Comparison of ENCODE assay signal across 15 cellular contexts in genomic region chr18:35460719-35461118, GRCh38. TPM values are rescaled to one million over a fixed set of nuclear protein-coding genes. Genes with fewer than 3 reads are reported as not detected.
A peak's percentile ranks its signal among the peaks of the same experiment; 100 is the strongest.
DNase-seq lines count a peak whose midpoint lies in the region; ATAC-seq and TF ChIP-seq lines count a peak whose summit lies in the region.
"Had no signal": no experiment of that assay in that cellular context is flagged by ENCODE, and none has a peak within 500 bp of the region (broad histone marks: within the 10 kb centered on the region; RNA-seq: fewer than 3 reads in every experiment).

No MANE protein-coding gene starts in this region.

- H3K23ac ChIP-seq in IMR-90 (ENCODE audit: low read depth, low read length) (no peak overlapping the region), mesenchymal stem cell (ENCODE audit: low read length in 2 of 2) (no peak overlapping the region)

- H3K18ac ChIP-seq in IMR-90 (ENCODE audit: low read depth, low read length): no peak overlapping the region
- H3K18ac ChIP-seq in mesenchymal stem cell (ENCODE audit: low read depth in 1 of 2, low read length in 2 of 2): no peak overlapping the region

- H3K79me1 ChIP-seq in IMR-90 (ENCODE audit: low read depth in 1 of 2, low read length in 2 of 2): no peaks in the 10 kb centered on the region
- H3K79me1 ChIP-seq in mesenchymal stem cell (replicated peaks; ENCODE audit: low read length, poor library complexity, severe bottlenecking): no peaks in the 10 kb centered on the region

- H3K9me3 ChIP-seq in IMR-90 (ENCODE audit: control insufficient read depth, insufficient read depth, low read length) (no peaks in the 10 kb centered on the region), mesenchymal stem cell (ENCODE audit: control insufficient read depth, low read length) (no peaks in the 10 kb centered on the region)

- no peak overlapping the region for H4K91ac ChIP-seq in IMR-90 (ENCODE audit: insufficient read depth, low read depth, low read length)
- H4K91ac ChIP-seq in mesenchymal stem cell (ENCODE audit: low read length): no peak overlapping the region

- CTCF ChIA-PET in IMR-90 (lab: Yijun Ruan, JAX): no interaction called here

- H2AK5ac ChIP-seq in IMR-90 (ENCODE audit: low read depth, low read length): no peak overlapping the region
- H2AK5ac ChIP-seq in mesenchymal stem cell (ENCODE audit: low read length, severe bottlenecking): no peak overlapping the region

- no peaks in the 10 kb centered on the region for H4K20me1 ChIP-seq in IMR-90 (ENCODE audit: insufficient read depth, low read length)

- TF ChIP-seq POLR2A in IMR-90 (IDR thresholded peaks at IDR 0.05; ENCODE audit: low read depth, low read length) (no peak), erythroblast (IDR thresholded peaks at IDR 0.05; ENCODE audit: low read length) (no peak)

- no peak overlapping the region for H3K56ac ChIP-seq in IMR-90 (ENCODE audit: extremely low read depth, insufficient read depth, low read length)

- H4K5ac ChIP-seq in IMR-90 (ENCODE audit: low read depth, low read length): no peak overlapping the region

- H2AFZ ChIP-seq in ACC112 (ENCODE audit: low read length, unreplicated experiment) (no peak overlapping the region), IMR-90 (replicated peaks; ENCODE audit: low read length, poor library complexity) (no peak overlapping the region), mesenchymal stem cell (ENCODE audit: low read depth, low read length) (no peak overlapping the region)

- H2BK5ac ChIP-seq in IMR-90 (ENCODE audit: low read depth, low read length, poor library complexity, severe bottlenecking): no peak overlapping the region
- H2BK5ac ChIP-seq in mesenchymal stem cell (ENCODE audit: low read depth, low read length, poor library complexity, severe bottlenecking): no peak overlapping the region

- H3K27ac ChIP-seq in ACC112 (ENCODE audit: low read depth, low read length) (peak overlapping the region; percentile 74), IMR-90 (ENCODE audit: insufficient read depth, low read length) (peak overlapping the region; percentile 36; the same call in 1 of the 2 replicates), mesenchymal stem cell (ENCODE audit: low read length, poor library complexity, severe bottlenecking) (no peak overlapping the region)
- H3K27ac ChIP-seq: cardiac muscle cell had no signal

- H3K14ac ChIP-seq in IMR-90 (replicated peaks; ENCODE audit: low read depth, low read length) (no peak overlapping the region), mesenchymal stem cell (ENCODE audit: low read length in 2 of 2) (no peak overlapping the region)

- no TSS peak for BruUV-seq in IMR-90 (replicated peaks; lab: Mats Ljungman, UMichigan)

- H3K4me3 ChIP-seq in ACC112 (ENCODE audit: low read depth, low read length) (no peak overlapping the region), IMR-90 (ENCODE audit: insufficient read depth, low read depth, low read length) (no peak overlapping the region), mesenchymal stem cell (ENCODE audit: insufficient read depth in 1 of 2, low read depth in 1 of 2, low read length in 2 of 2) (no peak overlapping the region)
- H3K4me3 ChIP-seq: cardiac muscle cell, skin epidermis had no signal

- no peak for TF ChIP-seq RAD21 in IMR-90 (IDR thresholded peaks at IDR 0.05; ENCODE audit: low read length)

- no peak overlapping the region for H2AK9ac ChIP-seq in IMR-90 (replicated peaks; ENCODE audit: low read depth, low read length, poor library complexity)

- H3K4ac ChIP-seq in IMR-90 (ENCODE audit: low read depth, low read length): no peak overlapping the region
- H3K4ac ChIP-seq in mesenchymal stem cell (ENCODE audit: low read depth in 1 of 2, low read length in 2 of 2): peak overlapping the region in 1 of 2 experiments; percentile 63

- no peak for TF ChIP-seq CTCF in IMR-90 (conservative IDR thresholded peaks at IDR 0.05; ENCODE audit: low read depth, low read length)
- TF ChIP-seq CTCF in GM10266 (IDR thresholded peaks at IDR 0.05; ENCODE audit: control insufficient read depth, insufficient read depth, low read depth, missing control alignments): no peak

- H3K27me3 ChIP-seq in ACC112 (ENCODE audit: insufficient read depth, low read length) (no peaks in the 10 kb centered on the region), IMR-90 (ENCODE audit: control insufficient read depth, insufficient read depth, low read length) (no peaks in the 10 kb centered on the region), mesenchymal stem cell (ENCODE audit: control insufficient read depth in 1 of 2, insufficient read depth in 1 of 2, low read length in 2 of 2) (no peaks in the 10 kb centered on the region)
- H3K27me3 ChIP-seq: cardiac muscle cell had no signal

- intact Hi-C loops in IMR-90 (cut with micrococcal nuclease): no loop called here

- H4K8ac ChIP-seq in IMR-90 (ENCODE audit: low read depth in 2 of 2, low read length in 2 of 2): no peak overlapping the region; a peak in 1 of 4 replicates
- H4K8ac ChIP-seq in mesenchymal stem cell (ENCODE audit: low read length): no peak overlapping the region

- no peaks in the 10 kb centered on the region for H3K79me2 ChIP-seq in ACC112 (ENCODE audit: control insufficient read depth, insufficient read depth, low read length, unreplicated experiment)

- peaks cover 21% of the 10 kb centered on the region for H3K9me1 ChIP-seq in IMR-90 (ENCODE audit: insufficient read depth, low read length)

- H3K4me1 ChIP-seq in ACC112 (ENCODE audit: control insufficient read depth, insufficient read depth, low read length, unreplicated experiment): peaks cover 71% of the 10 kb centered on the region
- peaks cover 28% of the 10 kb centered on the region for H3K4me1 ChIP-seq in IMR-90 (ENCODE audit: control insufficient read depth, insufficient read depth, low read length)
- H3K4me1 ChIP-seq in mesenchymal stem cell (ENCODE audit: control insufficient read depth, insufficient read depth, low read depth, low read length): peaks cover 20% of the 10 kb centered on the region

- no peaks in the 10 kb centered on the region for H3K36me3 ChIP-seq in ACC112 (ENCODE audit: insufficient read depth, low read length)
- no peaks in the 10 kb centered on the region for H3K36me3 ChIP-seq in IMR-90 (ENCODE audit: control insufficient read depth, insufficient read depth, low read length)
- no peaks in the 10 kb centered on the region for H3K36me3 ChIP-seq in mesenchymal stem cell (ENCODE audit: control insufficient read depth in 1 of 2, insufficient read depth in 2 of 2, low read depth in 1 of 2, low read length in 2 of 2)
- H3K36me3 ChIP-seq: cardiac muscle cell had no signal

- H3K4me2 ChIP-seq in IMR-90 (ENCODE audit: low read depth, low read length): no peak overlapping the region
- H3K4me2 ChIP-seq in mesenchymal stem cell (ENCODE audit: low read length, poor library complexity, severe bottlenecking): no peak overlapping the region

- H3K9ac ChIP-seq in IMR-90 (ENCODE audit: low read depth, low read length) (no peak overlapping the region), mesenchymal stem cell (ENCODE audit: low read length) (no peak overlapping the region)

- no peak overlapping the region for H2BK12ac ChIP-seq in mesenchymal stem cell (ENCODE audit: low read length in 2 of 2)

- H2BK20ac ChIP-seq in IMR-90 (ENCODE audit: low read depth, low read length): no peak overlapping the region

- WGBS in IMR-90 (ENCODE audit: extremely low coverage in 2 of 2, insufficient read length in 1 of 2), 2 experiments: no CpG with 5 or more reads among the region's 1 CpG
- 0% methylated on average over 1 of the region's 1 CpG for WGBS in mesenchymal stem cell

- no peak overlapping the region for H2BK120ac ChIP-seq in IMR-90 (ENCODE audit: low read depth, low read length)
- no peak overlapping the region for H2BK120ac ChIP-seq in mesenchymal stem cell (ENCODE audit: low read depth, low read length)

- POLR2A ChIA-PET in IMR-90 (lab: Charles Lee; ENCODE audit: unreplicated experiment): no interaction called here

- ATAC-seq in IMR-90 (ENCODE audit: low read depth): peak; percentile 77
- ATAC-seq: Right ventricle myocardium inferior had no signal

- in situ Hi-C loops in IMR-90 (cut with MboI; ENCODE audit: low sequenced_read_pairs): no loop called here

- dilution Hi-C loops in IMR-90 (cut with HindIII; ENCODE audit: low sequenced_read_pairs, unreplicated experiment): no loop called here

- DNase-seq in IMR-90: peak; percentile 75
- peak; percentile 26 for DNase-seq in dedifferentiated amniotic fluid mesenchymal stem cell (ENCODE audit: extremely low spot score)
- DNase-seq in mesenchymal stem cell: peak; percentile 62
- no peak for DNase-seq in GM10266 (ENCODE audit: extremely low spot score)
- no peak for DNase-seq in NCI-H1694 treated with DMSO at 0.1 percent for 48 hours (lab: John Stamatoyannopoulos, UW)
- DNase-seq in erythroblast (lab: John Stamatoyannopoulos, UW): no peak
- DNase-seq in stimulated activated CD8-positive, alpha-beta memory T cell treated with anti-CD3 and anti-CD28 coated beads, Interleukin-4, amount 100 ng/mL, for 48 hours: no peak
- DNase-seq: activated CD4-positive, alpha-beta T cell treated with anti-CD3 and anti-CD28 coated beads, Interleukin-2, amount 50 U/mL, for 48 hours; NCI-H1417; NCI-H524 treated with DMSO at 0.1 percent for 48 hours; T-helper 9 cell had no signal

- no peak overlapping the region for H2BK15ac ChIP-seq in IMR-90 (ENCODE audit: low read depth, low read length)
- H2BK15ac ChIP-seq in mesenchymal stem cell (ENCODE audit: low read depth, poor library complexity, severe bottlenecking): no peak overlapping the region

TF ChIP-seq in IMR-90, 13 proteins besides CTCF, POLR2A, EP300 and RAD21:
- no peak for TF ChIP-seq MXI1 (IDR thresholded peaks at IDR 0.05; ENCODE audit: borderline replicate concordance, low read depth, low read length)
- TF ChIP-seq FOS (IDR thresholded peaks at IDR 0.05; ENCODE audit: low read depth, low read length): peak; percentile 28; the same call in 1 of the 2 replicates
- TF ChIP-seq CHD1 (IDR thresholded peaks at IDR 0.05; ENCODE audit: low read depth, low read length): no peak
- no peak for TF ChIP-seq RCOR1 (IDR thresholded peaks at IDR 0.05; ENCODE audit: insufficient replicate concordance, low read length)
- 0 out of 2 replicates have a peak, but pooled peaks have one; percentile 13 for TF ChIP-seq MAFK (IDR thresholded peaks at IDR 0.05; ENCODE audit: low read depth, low read length)
- peak; percentile 71 for TF ChIP-seq CEBPB (IDR thresholded peaks at IDR 0.05; ENCODE audit: low read depth, low read length)

RNA-seq across cellular contexts. Expression of gene INO80C, which starts 37.0 kb away (rescaled TPM):
- 4.4 and 5.6 TPM in 2 replicates for total RNA-seq in IMR-90 (2012; rRNA removed)
- polyA plus RNA-seq in IMR-90 (2012; rRNA removed): 16.2 and 17.1 TPM in 2 replicates
- 9.3 and 9.6 TPM in 2 replicates for polyA plus RNA-seq in IMR-90 (2012; cell fraction: cytosol; rRNA removed)
- polyA plus RNA-seq in IMR-90 (2012; cell fraction: nucleus; rRNA removed; ENCODE audit: low replicate concordance): 10.3 and 25.5 TPM in 2 replicates
- polyA plus RNA-seq in mesenchymal stem cell (2013, experiment 1 of 2): 22.5 TPM
- 22.2 TPM for polyA plus RNA-seq in mesenchymal stem cell (2013, experiment 2 of 2)

Comparison
In these comparisons a context has a peak if more than half of its experiments do, and no peak if none do; other contexts are left out.
1. DNase-seq: peak in IMR-90 (single experiment), dedifferentiated amniotic fluid mesenchymal stem cell (single experiment) and mesenchymal stem cell (single experiment); none in GM10266 (single experiment), NCI-H1694 treated with DMSO at 0.1 percent for 48 hours (single experiment), erythroblast (0 of 2) and stimulated activated CD8-positive, alpha-beta memory T cell treated with anti-CD3 and anti-CD28 coated beads, Interleukin-4, amount 100 ng/mL, for 48 hours (single experiment).